In the genomic region with DNA sequence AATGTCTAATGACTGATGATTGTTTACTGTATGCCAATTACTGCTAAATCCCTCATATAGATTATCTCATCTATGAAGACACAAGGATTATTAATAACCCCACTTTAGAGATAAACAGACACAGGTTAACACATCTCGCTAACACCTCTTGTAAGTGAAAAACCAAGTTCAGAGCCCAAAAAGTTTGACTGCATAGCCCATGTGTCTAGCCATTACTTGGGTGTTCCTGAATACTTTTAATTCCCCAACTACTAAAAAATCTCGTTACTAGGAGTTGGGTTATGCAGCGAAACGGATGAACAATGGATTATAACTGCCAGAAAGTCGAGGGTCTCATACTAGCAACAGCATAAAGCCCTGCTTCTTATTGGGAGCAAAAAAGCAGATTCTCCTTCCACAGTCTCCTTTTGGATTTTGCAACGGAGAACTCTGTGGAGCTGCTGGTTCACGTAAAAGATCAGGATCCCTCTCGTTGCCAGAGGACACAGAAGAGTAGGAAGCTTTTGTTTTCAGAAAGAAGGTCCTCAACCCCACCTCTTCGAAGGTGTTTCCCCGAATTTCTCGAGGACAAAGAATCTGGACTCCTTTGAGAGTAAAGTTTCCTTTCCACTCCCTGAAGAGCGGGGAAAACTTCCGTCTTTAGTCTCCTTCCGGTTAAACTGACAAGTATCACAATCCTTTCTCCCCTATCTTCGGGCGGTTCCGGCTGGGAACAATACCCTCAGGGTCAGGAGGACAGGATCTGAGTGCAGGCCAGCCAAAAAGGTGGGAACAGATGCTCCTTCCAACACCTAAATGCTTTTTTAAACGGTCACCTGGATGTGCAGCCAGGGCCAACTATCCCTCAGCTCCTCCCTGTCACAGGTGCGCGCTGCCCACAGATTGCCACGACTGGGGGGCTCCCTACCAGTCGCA, we compare ENCODE assay signal across 1 cellular context.
TF ChIP-seq lines count a peak whose summit lies in the region.

No MANE protein-coding gene starts in this region.

TF ChIP-seq in HepG2, 621 proteins besides CTCF, POLR2A, EP300 and RAD21 (continued from another document):
- TF ChIP-seq, protein P1, sequence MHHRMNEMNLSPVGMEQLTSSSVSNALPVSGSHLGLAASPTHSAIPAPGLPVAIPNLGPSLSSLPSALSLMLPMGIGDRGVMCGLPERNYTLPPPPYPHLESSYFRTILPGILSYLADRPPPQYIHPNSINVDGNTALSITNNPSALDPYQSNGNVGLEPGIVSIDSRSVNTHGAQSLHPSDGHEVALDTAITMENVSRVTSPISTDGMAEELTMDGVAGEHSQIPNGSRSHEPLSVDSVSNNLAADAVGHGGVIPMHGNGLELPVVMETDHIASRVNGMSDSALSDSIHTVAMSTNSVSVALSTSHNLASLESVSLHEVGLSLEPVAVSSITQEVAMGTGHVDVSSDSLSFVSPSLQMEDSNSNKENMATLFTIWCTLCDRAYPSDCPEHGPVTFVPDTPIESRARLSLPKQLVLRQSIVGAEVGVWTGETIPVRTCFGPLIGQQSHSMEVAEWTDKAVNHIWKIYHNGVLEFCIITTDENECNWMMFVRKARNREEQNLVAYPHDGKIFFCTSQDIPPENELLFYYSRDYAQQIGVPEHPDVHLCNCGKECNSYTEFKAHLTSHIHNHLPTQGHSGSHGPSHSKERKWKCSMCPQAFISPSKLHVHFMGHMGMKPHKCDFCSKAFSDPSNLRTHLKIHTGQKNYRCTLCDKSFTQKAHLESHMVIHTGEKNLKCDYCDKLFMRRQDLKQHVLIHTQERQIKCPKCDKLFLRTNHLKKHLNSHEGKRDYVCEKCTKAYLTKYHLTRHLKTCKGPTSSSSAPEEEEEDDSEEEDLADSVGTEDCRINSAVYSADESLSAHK (CRISPR knock-in tag; IDR thresholded peaks at IDR 0.05; ENCODE audit: borderline replicate concordance), result no peak
- TF ChIP-seq ZNF232 (CRISPR knock-in tag; IDR thresholded peaks at IDR 0.05; ENCODE audit: borderline replicate concordance), result 0 out of 2 replicates have a peak, but pooled peaks have one; percentile 26
- TF ChIP-seq, protein P2, sequence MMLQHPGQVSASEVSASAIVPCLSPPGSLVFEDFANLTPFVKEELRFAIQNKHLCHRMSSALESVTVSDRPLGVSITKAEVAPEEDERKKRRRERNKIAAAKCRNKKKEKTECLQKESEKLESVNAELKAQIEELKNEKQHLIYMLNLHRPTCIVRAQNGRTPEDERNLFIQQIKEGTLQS (CRISPR knock-in tag; IDR thresholded peaks at IDR 0.05), result no peak
- no peak for TF ChIP-seq ETV6 (CRISPR knock-in tag; conservative IDR thresholded peaks at IDR 0.05)
- peak; percentile 19; the same call in 1 of the 2 replicates for TF ChIP-seq ZNF792 (CRISPR knock-in tag; IDR thresholded peaks at IDR 0.05)
- TF ChIP-seq, protein P3, sequence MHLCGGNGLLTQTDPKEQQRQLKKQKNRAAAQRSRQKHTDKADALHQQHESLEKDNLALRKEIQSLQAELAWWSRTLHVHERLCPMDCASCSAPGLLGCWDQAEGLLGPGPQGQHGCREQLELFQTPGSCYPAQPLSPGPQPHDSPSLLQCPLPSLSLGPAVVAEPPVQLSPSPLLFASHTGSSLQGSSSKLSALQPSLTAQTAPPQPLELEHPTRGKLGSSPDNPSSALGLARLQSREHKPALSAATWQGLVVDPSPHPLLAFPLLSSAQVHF (CRISPR knock-in tag; IDR thresholded peaks at IDR 0.05), result no peak
- peak; percentile 52 for TF ChIP-seq POLR2AphosphoS5 (IDR thresholded peaks at IDR 0.05; ENCODE audit: low read depth, low read length)
- no peak for TF ChIP-seq ZNF878 (CRISPR knock-in tag; IDR thresholded peaks at IDR 0.05)
- TF ChIP-seq SAP130 (CRISPR knock-in tag; IDR thresholded peaks at IDR 0.05; ENCODE audit: low read depth), result peak; percentile 54
- TF ChIP-seq SOX6 (IDR thresholded peaks at IDR 0.05), result no peak
- no peak; the same call in 1 of the 2 replicates for TF ChIP-seq SOX6 (CRISPR knock-in tag; IDR thresholded peaks at IDR 0.05)
- TF ChIP-seq ZNF124 (CRISPR knock-in tag; IDR thresholded peaks at IDR 0.05), result no peak
- TF ChIP-seq HDAC1 (CRISPR knock-in tag; IDR thresholded peaks at IDR 0.05), result no peak
- TF ChIP-seq, protein P4, sequence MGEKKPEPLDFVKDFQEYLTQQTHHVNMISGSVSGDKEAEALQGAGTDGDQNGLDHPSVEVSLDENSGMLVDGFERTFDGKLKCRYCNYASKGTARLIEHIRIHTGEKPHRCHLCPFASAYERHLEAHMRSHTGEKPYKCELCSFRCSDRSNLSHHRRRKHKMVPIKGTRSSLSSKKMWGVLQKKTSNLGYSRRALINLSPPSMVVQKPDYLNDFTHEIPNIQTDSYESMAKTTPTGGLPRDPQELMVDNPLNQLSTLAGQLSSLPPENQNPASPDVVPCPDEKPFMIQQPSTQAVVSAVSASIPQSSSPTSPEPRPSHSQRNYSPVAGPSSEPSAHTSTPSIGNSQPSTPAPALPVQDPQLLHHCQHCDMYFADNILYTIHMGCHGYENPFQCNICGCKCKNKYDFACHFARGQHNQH (CRISPR knock-in tag; IDR thresholded peaks at IDR 0.05), result no peak
- TF ChIP-seq, protein P5, sequence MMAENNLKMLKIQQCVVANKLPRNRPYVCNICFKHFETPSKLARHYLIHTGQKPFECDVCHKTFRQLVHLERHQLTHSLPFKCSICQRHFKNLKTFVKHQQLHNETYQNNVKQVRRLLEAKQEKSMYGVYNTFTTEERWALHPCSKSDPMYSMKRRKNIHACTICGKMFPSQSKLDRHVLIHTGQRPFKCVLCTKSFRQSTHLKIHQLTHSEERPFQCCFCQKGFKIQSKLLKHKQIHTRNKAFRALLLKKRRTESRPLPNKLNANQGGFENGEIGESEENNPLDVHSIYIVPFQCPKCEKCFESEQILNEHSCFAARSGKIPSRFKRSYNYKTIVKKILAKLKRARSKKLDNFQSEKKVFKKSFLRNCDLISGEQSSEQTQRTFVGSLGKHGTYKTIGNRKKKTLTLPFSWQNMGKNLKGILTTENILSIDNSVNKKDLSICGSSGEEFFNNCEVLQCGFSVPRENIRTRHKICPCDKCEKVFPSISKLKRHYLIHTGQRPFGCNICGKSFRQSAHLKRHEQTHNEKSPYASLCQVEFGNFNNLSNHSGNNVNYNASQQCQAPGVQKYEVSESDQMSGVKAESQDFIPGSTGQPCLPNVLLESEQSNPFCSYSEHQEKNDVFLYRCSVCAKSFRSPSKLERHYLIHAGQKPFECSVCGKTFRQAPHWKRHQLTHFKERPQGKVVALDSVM (CRISPR knock-in tag; IDR thresholded peaks at IDR 0.05), result no peak
- peak; percentile 57; the same call in 1 of the 2 replicates for TF ChIP-seq SAFB2 (CRISPR knock-in tag; IDR thresholded peaks at IDR 0.05; ENCODE audit: borderline replicate concordance, low read depth)
- TF ChIP-seq MATR3 (CRISPR knock-in tag; IDR thresholded peaks at IDR 0.05), result no peak
TF ChIP-seq in HepG2: peak in this region for 27.
